ENCODE assay signal across 8 cellular contexts in genomic region chr15:101168463-101168824, GRCh38.
DNase-seq lines count a peak whose midpoint lies in the region; ATAC-seq and FAIRE-seq lines count a peak whose summit lies in the region.

No MANE protein-coding gene starts in this region.

- H3K27ac Mint-ChIP-seq in central memory CD8-positive, alpha-beta T cell (ENCODE audit: low read depth), result peak overlapping the region; percentile 75

- peak overlapping the region; percentile 93 for H3K27ac ChIP-seq in ACC112 (ENCODE audit: low read depth, low read length)
- peak overlapping the region in 1 of 2 donors; percentile 90 for H3K27ac ChIP-seq in small intestine (ENCODE audit: low read depth in 1 of 2, low read length in 1 of 2)

- peaks cover 12% of the 10 kb centered on the region for H3K4me1 Mint-ChIP-seq in central memory CD8-positive, alpha-beta T cell

- ATAC-seq in HG03460 (IDR thresholded peaks at IDR 0.05; ENCODE audit: unreplicated experiment) (peak; percentile 11), HG03095 (IDR thresholded peaks at IDR 0.05; ENCODE audit: unreplicated experiment) (no peak)
- ATAC-seq in central memory CD8-positive, alpha-beta T cell (replicated peaks; ENCODE audit: extremely low read depth, poor library complexity, severe bottlenecking), result no peak

- H3K36me3 ChIP-seq in ACC112 (ENCODE audit: insufficient read depth, low read length) (0 out of 2 replicates have a peak, but pooled peaks cover 4% of the 10 kb centered on the region), small intestine (ENCODE audit: control insufficient read depth in 2 of 2, insufficient read depth in 2 of 2, low read length in 2 of 2) (no peaks in the 10 kb centered on the region)

- no peaks in the 10 kb centered on the region for H3K27me3 Mint-ChIP-seq in central memory CD8-positive, alpha-beta T cell

- FAIRE-seq in small intestine (lab: Jason Lieb, UNC) (no peak), frontal cortex (lab: Jason Lieb, UNC) (no peak)

- H3K9me3 ChIP-seq in mononuclear cell (ENCODE audit: low read depth, low read length) (peaks cover 16% of the 10 kb centered on the region), small intestine (ENCODE audit: control insufficient read depth, low read depth) (no peaks in the 10 kb centered on the region)

- 17 to 29% (median 21%) methylated on average over 1 of the region's 1 CpG for WGBS in small intestine, 3 donors

- H3K79me2 ChIP-seq in ACC112 (ENCODE audit: control insufficient read depth, insufficient read depth, low read length, unreplicated experiment), result peaks cover 4% of the 10 kb centered on the region

- no peak overlapping the region for H2AFZ ChIP-seq in ACC112 (ENCODE audit: low read length, unreplicated experiment)

- H3K4me3 ChIP-seq in ACC112 (ENCODE audit: low read depth, low read length) (peak overlapping the region; percentile 28), mononuclear cell (ENCODE audit: low read length) (peak overlapping the region; percentile 8), small intestine (ENCODE audit: low read depth in 1 of 2, low read length in 2 of 2) (no peak overlapping the region)

- no peak overlapping the region for H3K4me3 Mint-ChIP-seq in central memory CD8-positive, alpha-beta T cell

- H3K9me3 Mint-ChIP-seq in central memory CD8-positive, alpha-beta T cell, result peaks cover 13% of the 10 kb centered on the region

- peaks cover 3% of the 10 kb centered on the region for H3K36me3 Mint-ChIP-seq in central memory CD8-positive, alpha-beta T cell (ENCODE audit: insufficient read depth)

- H3K27me3 ChIP-seq in ACC112 (ENCODE audit: insufficient read depth, low read length) (no peaks in the 10 kb centered on the region), mononuclear cell (ENCODE audit: insufficient read depth, low read length) (no peaks in the 10 kb centered on the region), small intestine (ENCODE audit: control insufficient read depth in 2 of 2, insufficient read depth in 2 of 2, low read length in 2 of 2) (no peaks in the 10 kb centered on the region)

- no peak for DNase-seq in central memory CD8-positive, alpha-beta T cell (ENCODE audit: low spot score in 2 of 2)
- DNase-seq in islet precursor cell, result no peak
- no peak for DNase-seq in small intestine
- DNase-seq in frontal cortex (ENCODE audit: low spot score in 2 of 2), result no peak

- H3K4me1 ChIP-seq in ACC112 (ENCODE audit: control insufficient read depth, insufficient read depth, low read length, unreplicated experiment) (peaks cover 57% of the 10 kb centered on the region), mononuclear cell (ENCODE audit: insufficient read depth, low read length) (peaks cover 47% of the 10 kb centered on the region), small intestine (ENCODE audit: control insufficient read depth in 2 of 2, insufficient read depth in 1 of 2, low read depth in 1 of 2, low read length in 1 of 2) (no peaks in the 10 kb centered on the region)

Comparison
In these comparisons a context has a peak if more than half of its experiments do, and no peak if none do; other contexts are left out.
1. H3K4me3 ChIP-seq: peak in ACC112 (single experiment) and mononuclear cell (single experiment); none in small intestine (0 of 2).